ENCODE assay signal across 32 cellular contexts in genomic region chr3:124903896-124904879, GRCh38. TPM values are rescaled to one million over a fixed set of nuclear protein-coding genes. Genes with fewer than 3 reads are reported as not detected.
"Had no signal": no experiment of that assay in that cellular context is flagged by ENCODE, and none has a peak within 500 bp of the region (broad histone marks: within the 10 kb centered on the region; RNA-seq: fewer than 3 reads in every experiment).

No MANE protein-coding gene starts in this region.

- H3K9me3 ChIP-seq: MG63, Peyer's patch, SJSA1, SK-N-SH had no signal

- H3K4me2 ChIP-seq: SK-N-SH had no signal

- H3K9ac ChIP-seq: SK-N-SH had no signal

- H3K27ac Mint-ChIP-seq: activated CD4-positive, alpha-beta T cell treated with anti-CD3 and anti-CD28 coated beads, Interleukin-2, amount 10 ng/mL, durations not matched to agents 24 days and 14 days; activated CD8-positive, alpha-beta T cell treated with anti-CD3 and anti-CD28 coated beads for 36 hours; activated naive CD8-positive, alpha-beta T cell treated with anti-CD3 and anti-CD28 coated beads for 36 hours; activated T-cell treated with anti-CD3 and anti-CD28 coated beads, Interleukin-2, amount 50 U/mL, for 72 hours; activated T-helper 17 cell treated with anti-CD3 and anti-CD28 coated beads, Interleukin-2, amount 50 U/mL, for 72 hours; T-helper 1 cell treated with Interleukin-12 subunit alpha and Interleukin-12 subunit beta and Interleukin-4 antibody, amounts not matched to agents 30 μg/mL and 1 μg/mL, for 36 hours; T-helper 2 cell treated with Interferon-gamma antibody and Interleukin-4, amounts not matched to agents 5 μg/mL and 100 μg/mL, for 36 hours had no signal

- H3K4me1 ChIP-seq: Peyer's patch, SJSA1 had no signal

- H3K27ac ChIP-seq: brain microvascular endothelial cell, Peyer's patch, SJSA1 had no signal

- DNase-seq: activated CD4-positive, alpha-beta T cell treated with anti-CD3 and anti-CD28 coated beads, Interleukin-2, amount 10 ng/mL, durations not matched to agents 24 days and 14 days; activated CD4-positive, alpha-beta T cell treated with anti-CD3 and anti-CD28 coated beads, Interleukin-2, amount 50 U/mL, for 4 hours; activated CD8-positive, alpha-beta T cell treated with anti-CD3 and anti-CD28 coated beads for 36 hours; activated effector memory CD4-positive, alpha-beta T cell treated with anti-CD3 and anti-CD28 coated beads, Interleukin-2, amount 50 U/mL, for 16 hours; activated naive CD4-positive, alpha-beta T cell; activated naive CD4-positive, alpha-beta T cell treated with anti-CD3 and anti-CD28 coated beads, Interleukin-2, amount 50 U/mL, for 16 hours; activated naive CD8-positive, alpha-beta T cell treated with anti-CD3 and anti-CD28 coated beads for 36 hours; activated T-cell treated with anti-CD3 and anti-CD28 coated beads, Interleukin-2, amount 50 U/mL, for 1 hour; activated T-cell treated with anti-CD3 and anti-CD28 coated beads, Interleukin-2, amount 50 U/mL, for 72 hours; amniotic stem cell; aorta; brain microvascular endothelial cell; central memory CD4-positive, alpha-beta T cell; MG63; NCI-H1048; NCI-H1105 treated with DMSO at 0.1 percent for 48 hours; NCI-H1436; NCI-H1694; NCI-H1930; NCI-H2081 treated with DMSO at 0.1 percent for 48 hours; NCI-H345; NCI-H524 treated with DMSO at 0.1 percent for 48 hours; PC-3; Peyer's patch; RPMI8226; SHP77 treated with DMSO at 0.1 percent for 48 hours; SK-N-SH had no signal

- ATAC-seq: activated CD8-positive, alpha-beta T cell treated with anti-CD3 and anti-CD28 coated beads for 36 hours; activated T-helper 17 cell treated with anti-CD3 and anti-CD28 coated beads, Interleukin-2, amount 50 U/mL, for 72 hours; PC-3 had no signal

- H3K9me3 Mint-ChIP-seq: activated CD4-positive, alpha-beta T cell treated with anti-CD3 and anti-CD28 coated beads, Interleukin-2, amount 10 ng/mL, durations not matched to agents 24 days and 14 days; activated CD8-positive, alpha-beta T cell treated with anti-CD3 and anti-CD28 coated beads for 36 hours; activated naive CD8-positive, alpha-beta T cell treated with anti-CD3 and anti-CD28 coated beads for 36 hours; activated T-cell treated with anti-CD3 and anti-CD28 coated beads, Interleukin-2, amount 50 U/mL, for 72 hours; activated T-helper 17 cell treated with anti-CD3 and anti-CD28 coated beads, Interleukin-2, amount 50 U/mL, for 72 hours; T-helper 1 cell treated with Interleukin-12 subunit alpha and Interleukin-12 subunit beta and Interleukin-4 antibody, amounts not matched to agents 30 μg/mL and 1 μg/mL, for 36 hours; T-helper 2 cell treated with Interferon-gamma antibody and Interleukin-4, amounts not matched to agents 5 μg/mL and 100 μg/mL, for 36 hours had no signal

- H3K9me2 ChIP-seq: SK-N-SH had no signal

- H3K4me3 Mint-ChIP-seq: activated CD4-positive, alpha-beta T cell treated with anti-CD3 and anti-CD28 coated beads, Interleukin-2, amount 10 ng/mL, durations not matched to agents 24 days and 14 days; activated CD8-positive, alpha-beta T cell treated with anti-CD3 and anti-CD28 coated beads for 36 hours; activated naive CD8-positive, alpha-beta T cell treated with anti-CD3 and anti-CD28 coated beads for 36 hours; activated T-cell treated with anti-CD3 and anti-CD28 coated beads, Interleukin-2, amount 50 U/mL, for 72 hours; activated T-helper 17 cell treated with anti-CD3 and anti-CD28 coated beads, Interleukin-2, amount 50 U/mL, for 72 hours; T-helper 1 cell treated with Interleukin-12 subunit alpha and Interleukin-12 subunit beta and Interleukin-4 antibody, amounts not matched to agents 30 μg/mL and 1 μg/mL, for 36 hours; T-helper 2 cell treated with Interferon-gamma antibody and Interleukin-4, amounts not matched to agents 5 μg/mL and 100 μg/mL, for 36 hours had no signal

- H3K4me3 ChIP-seq: MG63, Peyer's patch, SJSA1 had no signal

- H3K36me3 Mint-ChIP-seq: activated naive CD8-positive, alpha-beta T cell treated with anti-CD3 and anti-CD28 coated beads for 36 hours had no signal

- H3K27me3 ChIP-seq: brain microvascular endothelial cell, Peyer's patch, SJSA1 had no signal

- H3K36me3 ChIP-seq: brain microvascular endothelial cell, MG63, SJSA1 had no signal

- H3K4me1 Mint-ChIP-seq: activated CD4-positive, alpha-beta T cell treated with anti-CD3 and anti-CD28 coated beads, Interleukin-2, amount 10 ng/mL, durations not matched to agents 24 days and 14 days; activated T-helper 17 cell treated with anti-CD3 and anti-CD28 coated beads, Interleukin-2, amount 50 U/mL, for 72 hours had no signal

RNA-seq across cellular contexts. Expression of gene MUC13, which starts 30.4 kb away (rescaled TPM):
- total RNA-seq: activated CD4-positive, alpha-beta T cell treated with anti-CD3 and anti-CD28 coated beads, Interleukin-2, amount 10 ng/mL, durations not matched to agents 24 days and 14 days; activated CD8-positive, alpha-beta memory T cell treated with anti-CD3 and anti-CD28 coated beads for 36 hours; activated CD8-positive, alpha-beta T cell treated with anti-CD3 and anti-CD28 coated beads for 36 hours; activated naive CD8-positive, alpha-beta T cell treated with anti-CD3 and anti-CD28 coated beads for 36 hours; activated T-cell treated with anti-CD3 and anti-CD28 coated beads, Interleukin-2, amount 50 U/mL, for 72 hours; activated T-helper 17 cell treated with anti-CD3 and anti-CD28 coated beads, Interleukin-2, amount 50 U/mL, for 72 hours; SJSA1 had no signal
- polyA plus RNA-seq: SK-N-SH had no signal
